ENCODE assay signal across 14 cellular contexts in the genomic region with DNA sequence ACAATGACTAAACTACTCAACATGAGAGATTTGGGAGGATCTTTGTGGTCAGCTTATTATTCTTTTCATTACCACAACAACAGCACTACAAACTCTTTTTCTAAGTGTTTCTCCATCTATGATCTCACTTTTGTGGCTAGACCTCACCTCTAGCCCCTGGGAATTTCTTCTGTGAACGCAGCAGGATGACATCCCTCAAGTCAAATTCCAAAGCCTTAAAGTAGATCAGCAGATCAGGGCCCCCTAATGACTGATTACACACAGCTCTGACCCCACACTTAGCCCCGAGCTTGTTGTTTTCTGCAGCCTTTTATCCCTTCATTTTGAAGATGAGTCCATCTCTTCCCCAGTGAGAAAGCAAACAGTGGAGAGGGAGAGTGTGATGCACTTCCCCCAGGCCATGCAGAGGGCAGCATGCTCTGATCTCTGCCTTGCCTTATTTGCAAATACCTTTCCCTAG. TPM values are rescaled to one million over a fixed set of nuclear protein-coding genes. Genes with fewer than 3 reads are reported as not detected.
DNase-seq lines count a peak whose midpoint lies in the region; ATAC-seq, FAIRE-seq and TF ChIP-seq lines count a peak whose summit lies in the region.
"Had no signal": no experiment of that assay in that cellular context is flagged by ENCODE, and none has a peak within 500 bp of the region (broad histone marks: within the 10 kb centered on the region; RNA-seq: fewer than 3 reads in every experiment).

No MANE protein-coding gene starts in this region.

- H3K9me3 ChIP-seq in cardiac muscle cell (ENCODE audit: low read depth) (no peaks in the 10 kb centered on the region), heart left ventricle (no peaks in the 10 kb centered on the region), RWPE2 (ENCODE audit: severe bottlenecking) (no peaks in the 10 kb centered on the region)
- H3K9me3 ChIP-seq: left ventricle myocardium inferior, pancreas had no signal

- TF ChIP-seq CTCF in cardiac muscle cell (IDR thresholded peaks at IDR 0.05; ENCODE audit: low read depth, low read length) = peak; percentile 14
- TF ChIP-seq CTCF in heart left ventricle (IDR thresholded peaks at IDR 0.05) = no peak
- peak; percentile 15 for TF ChIP-seq CTCF in RWPE2 (IDR thresholded peaks at IDR 0.05; ENCODE audit: poor library complexity, severe bottlenecking)
- no peak for TF ChIP-seq CTCF in fibroblast of villous mesenchyme (IDR thresholded peaks at IDR 0.05; ENCODE audit: insufficient read depth, low read depth, low read length)

- peak in 1 of 2 donors; percentile 45 for DNase-seq in cardiac muscle cell (ENCODE audit: low read depth in 1 of 2, low spot score in 1 of 2)
- no peak for DNase-seq in heart left ventricle
- DNase-seq in RWPE2 (ENCODE audit: low spot score) = no peak
- DNase-seq in fibroblast of villous mesenchyme (ENCODE audit: low read depth) = peak; percentile 76
- DNase-seq in urothelium cell line (ENCODE audit: low spot score) = peak; percentile 46
- DNase-seq in NCI-H2196 treated with DMSO at 0.1 percent for 48 hours (lab: John Stamatoyannopoulos, UW; ENCODE audit: unreplicated experiment) = no peak
- DNase-seq in NCI-H1048 (lab: John Stamatoyannopoulos, UW) = no peak
- DNase-seq in NCI-H1436 treated with DMSO at 0.1 percent for 48 hours (lab: John Stamatoyannopoulos, UW) = no peak
- DNase-seq: activated T-cell treated with anti-CD3 and anti-CD28 coated beads, Interleukin-2, amount 50 U/mL, for 48 hours; left ventricle myocardium inferior; pancreas; stimulated activated CD4-positive, alpha-beta T cell treated with anti-CD3 and anti-CD28 coated beads, Interleukin-2, amount 100 ng/mL, for 48 hours; stimulated activated naive CD4-positive, alpha-beta T cell treated with Interleukin-2 at 50 U/mL for 16 hours had no signal

- intact Hi-C loops in heart left ventricle (cut with DNase I) = loop anchor here in 2 of 10 donors (10.0 kb wide), 2 partner anchors 172 to 372 kb away; no protein-coding TSS in a partner anchor

- no peak for FAIRE-seq in urothelium cell line (lab: Jason Lieb, UNC)
- FAIRE-seq: pancreas had no signal

- TF ChIP-seq POLR2A in heart left ventricle (IDR thresholded peaks at IDR 0.05) = no peak

- H3K27me3 ChIP-seq in cardiac muscle cell (no peaks in the 10 kb centered on the region), heart left ventricle (peaks cover 0 to 3% (median 0%) of the 10 kb centered on the region in 9 donors), RWPE2 (ENCODE audit: insufficient read depth, poor library complexity, severe bottlenecking) (no peaks in the 10 kb centered on the region)
- H3K27me3 ChIP-seq: pancreas had no signal

- no peak for ATAC-seq in heart left ventricle
- ATAC-seq in RWPE2 (ENCODE audit: low read depth) = peak; percentile 58; the same call in 1 of the 3 replicates
- ATAC-seq: pancreas had no signal

- H3K36me3 ChIP-seq in cardiac muscle cell = no peaks in the 10 kb centered on the region
- no peaks in the 10 kb centered on the region for H3K36me3 ChIP-seq in heart left ventricle
- no peaks in the 10 kb centered on the region for H3K36me3 ChIP-seq in RWPE2 (ENCODE audit: low read depth)
- H3K36me3 ChIP-seq: left ventricle myocardium inferior, pancreas had no signal

- H3K27ac ChIP-seq in cardiac muscle cell = no peak overlapping the region
- no peak overlapping the region for H3K27ac ChIP-seq in heart left ventricle
- no peak overlapping the region for H3K27ac ChIP-seq in RWPE2 (ENCODE audit: poor library complexity, severe bottlenecking)
- H3K27ac ChIP-seq: KMS-11, left ventricle myocardium inferior, pancreas had no signal

- WGBS in heart left ventricle, 4 donors = 37 to 43% (median 42%) methylated on average over 2 of the region's 2 CpGs

- H3K4me1 ChIP-seq in cardiac muscle cell (ENCODE audit: low read depth) = no peaks in the 10 kb centered on the region
- H3K4me1 ChIP-seq in heart left ventricle = peaks cover 0 to 7% (median 0%) of the 10 kb centered on the region in 12 donors
- H3K4me1 ChIP-seq in RWPE2 (ENCODE audit: insufficient read depth, poor library complexity, severe bottlenecking) = no peaks in the 10 kb centered on the region
- H3K4me1 ChIP-seq: left ventricle myocardium inferior, pancreas had no signal

- H3K4me3 ChIP-seq in cardiac muscle cell (no peak overlapping the region), heart left ventricle (no peak overlapping the region), RWPE2 (ENCODE audit: severe bottlenecking) (no peak overlapping the region), fibroblast of villous mesenchyme (ENCODE audit: low read depth, low read length) (no peak overlapping the region)
- H3K4me3 ChIP-seq: left ventricle myocardium inferior, pancreas had no signal

RNA-seq across cellular contexts. Expression of gene TFAM, which starts 27.3 kb away (rescaled TPM):
- total RNA-seq in cardiac muscle cell (21.0 and 21.1 TPM in 2 replicates), heart left ventricle (10 to 100 TPM; 13.0 to 33.8 (median 21.2) TPM), fibroblast of villous mesenchyme (18.0 and 26.3 TPM in 2 replicates)
- polyA plus RNA-seq in cardiac muscle cell (46.4 and 47.5 TPM in 2 replicates), heart left ventricle (10 to 100 TPM in 1 of 2 donors, 1 to 10 TPM in 1; 4.6 to 18.8 TPM)

Comparison
In these comparisons a context has a peak if more than half of its experiments do, and no peak if none do; other contexts are left out.
1. CTCF ChIP-seq: peak in cardiac muscle cell (single experiment) and RWPE2 (single experiment); none in heart left ventricle (0 of 12) and fibroblast of villous mesenchyme (single experiment).
2. DNase-seq: peak in fibroblast of villous mesenchyme (single experiment) and urothelium cell line (single experiment); none in heart left ventricle (0 of 5), RWPE2 (single experiment), NCI-H2196 treated with DMSO at 0.1 percent for 48 hours (single experiment), NCI-H1048 (single experiment) and NCI-H1436 treated with DMSO at 0.1 percent for 48 hours (single experiment).